In genomic region chr6:45293306-45293705, GRCh38 we compare ENCODE assay signal across 21 cellular contexts. TPM values are rescaled to one million over a fixed set of nuclear protein-coding genes. Genes with fewer than 3 reads are reported as not detected.
A peak's percentile ranks its signal among the peaks of the same experiment; 100 is the strongest.
DNase-seq lines count a peak whose midpoint lies in the region; ATAC-seq and TF ChIP-seq lines count a peak whose summit lies in the region.
"Had no signal": no experiment of that assay in that cellular context is flagged by ENCODE, and none has a peak within 500 bp of the region (broad histone marks: within the 10 kb centered on the region; RNA-seq: fewer than 3 reads in every experiment).

No MANE protein-coding gene starts in this region.

- peak; percentile 75 for DNase-seq in activated CD4-positive, alpha-beta T cell treated with anti-CD3 and anti-CD28 coated beads, Interleukin-2, amount 10 ng/mL, durations not matched to agents 24 days and 14 days
- DNase-seq in activated CD4-positive, alpha-beta T cell treated with anti-CD3 and anti-CD28 coated beads, Interleukin-2, amount 50 U/mL, for 4 hours: no peak
- DNase-seq in naive thymus-derived CD4-positive, alpha-beta T cell: peak in 6 of 9 donors; percentile 20 to 60 (median 40)
- DNase-seq in RPMI8226 (no peak), spleen (no peak), aorta (no peak)
- DNase-seq: activated gamma-delta T cell; BE2C; EL; NCI-H1417 treated with DMSO at 0.1 percent for 48 hours; NCI-H2171; NCI-H526; occipital lobe; SHP77; stimulated activated CD4-positive, alpha-beta T cell treated with anti-CD3 and anti-CD28 coated beads, Interleukin-4, amount 100 ng/mL, for 1 hour; upper lobe of left lung had no signal

- intact Hi-C loops in activated CD4-positive, alpha-beta T cell treated with anti-CD3 and anti-CD28 coated beads, Interleukin-2, amount 10 ng/mL, durations not matched to agents 24 days and 14 days (cut with micrococcal nuclease): loop anchor here (5.0 kb wide), 1 partner anchor 316 kb away; no protein-coding TSS in a partner anchor
- intact Hi-C loops in naive thymus-derived CD4-positive, alpha-beta T cell (cut with micrococcal nuclease): loop anchor here in 1 of 2 donors (1.0 to 10.0 kb wide), 5 partner anchors 17 to 719 kb away; partner anchors contain the start of gene SUPT3H
- intact Hi-C loops in spleen (cut with DNase I; ENCODE audit: low total_unique reads): no loop called here
- intact Hi-C loops in aorta (cut with DNase I): no loop called here

- H3K79me2 ChIP-seq in KMS-11 (ENCODE audit: insufficient read depth, low read depth): no peaks in the 10 kb centered on the region

- WGBS in spleen, 5 donors: 75 to 84% (median 79%) methylated on average over 3 of the region's 3 CpGs
- 90 to 97% methylated on average over 3 of the region's 3 CpGs for WGBS in aorta, 2 donors

- CTCF ChIA-PET in naive thymus-derived CD4-positive, alpha-beta T cell (lab: Charles Lee): interaction anchor here (0.6 kb wide), 1 partner anchor 266 kb away, joined by 3 read pairs; no protein-coding TSS in a partner anchor

- H3K9me3 Mint-ChIP-seq in activated CD4-positive, alpha-beta T cell treated with anti-CD3 and anti-CD28 coated beads, Interleukin-2, amount 10 ng/mL, durations not matched to agents 24 days and 14 days: peaks cover 13% of the 10 kb centered on the region
- no peaks in the 10 kb centered on the region for H3K9me3 Mint-ChIP-seq in activated T-helper 17 cell treated with anti-CD3 and anti-CD28 coated beads, Interleukin-2, amount 50 U/mL, for 72 hours
- H3K9me3 Mint-ChIP-seq in naive thymus-derived CD4-positive, alpha-beta T cell: peaks cover 0 to 19% (median 5%) of the 10 kb centered on the region in 11 donors

- no peak for TF ChIP-seq CTCF in KMS-11 (conservative IDR thresholded peaks at IDR 0.05; ENCODE audit: low read depth, low read length)
- TF ChIP-seq CTCF in spleen (IDR thresholded peaks at IDR 0.05 in 8 of 11, conservative IDR thresholded peaks at IDR 0.05 in 3 of 11): no peak

- H3K36me3 ChIP-seq in KMS-11 (ENCODE audit: insufficient read depth) (no peaks in the 10 kb centered on the region), spleen (no peaks in the 10 kb centered on the region), aorta (ENCODE audit: control insufficient read depth in 1 of 2, insufficient read depth in 2 of 2, low read length in 1 of 2) (no peaks in the 10 kb centered on the region)
- no peaks in the 10 kb centered on the region for H3K36me3 ChIP-seq in naive thymus-derived CD4-positive, alpha-beta T cell (ENCODE audit: control insufficient read depth in 2 of 3, insufficient read depth in 3 of 3, low read length in 3 of 3)
- H3K36me3 ChIP-seq: BE2C, upper lobe of left lung had no signal

- TF ChIP-seq POLR2A in spleen (IDR thresholded peaks at IDR 0.05): no peak

- POLR2A ChIA-PET in naive thymus-derived CD4-positive, alpha-beta T cell (lab: Charles Lee): no interaction called here

- peak overlapping the region; percentile 63 for H3K4me3 Mint-ChIP-seq in activated CD4-positive, alpha-beta T cell treated with anti-CD3 and anti-CD28 coated beads, Interleukin-2, amount 10 ng/mL, durations not matched to agents 24 days and 14 days
- peak overlapping the region; percentile 52 for H3K4me3 Mint-ChIP-seq in activated T-helper 17 cell treated with anti-CD3 and anti-CD28 coated beads, Interleukin-2, amount 50 U/mL, for 72 hours
- peak overlapping the region; percentile 1 to 61 (median 48) for H3K4me3 Mint-ChIP-seq in naive thymus-derived CD4-positive, alpha-beta T cell

- H3K27ac Mint-ChIP-seq in activated CD4-positive, alpha-beta T cell treated with anti-CD3 and anti-CD28 coated beads, Interleukin-2, amount 10 ng/mL, durations not matched to agents 24 days and 14 days: peak overlapping the region; percentile 64
- H3K27ac Mint-ChIP-seq in activated T-helper 17 cell treated with anti-CD3 and anti-CD28 coated beads, Interleukin-2, amount 50 U/mL, for 72 hours: peak overlapping the region; percentile 65
- H3K27ac Mint-ChIP-seq in naive thymus-derived CD4-positive, alpha-beta T cell: peak overlapping the region; percentile 31 to 69 (median 48)

- no peaks in the 10 kb centered on the region for H3K9me3 ChIP-seq in naive thymus-derived CD4-positive, alpha-beta T cell (ENCODE audit: control insufficient read depth in 2 of 3, low read length in 3 of 3)
- peaks cover 0 to 11% (median 0%) of the 10 kb centered on the region in 8 donors for H3K9me3 ChIP-seq in spleen
- H3K9me3 ChIP-seq in aorta (ENCODE audit: control insufficient read depth, low read length): no peaks in the 10 kb centered on the region
- H3K9me3 ChIP-seq: BE2C, upper lobe of left lung had no signal

- H3K27me3 ChIP-seq in KMS-11 (ENCODE audit: insufficient read depth, low read depth) (no peaks in the 10 kb centered on the region), spleen (replicated peaks in 1 of 7) (no peaks in the 10 kb centered on the region), aorta (ENCODE audit: control insufficient read depth in 1 of 2, insufficient read depth in 2 of 2, low read length in 1 of 2) (no peaks in the 10 kb centered on the region)
- no peaks in the 10 kb centered on the region for H3K27me3 ChIP-seq in naive thymus-derived CD4-positive, alpha-beta T cell (ENCODE audit: control insufficient read depth in 2 of 2, insufficient read depth in 2 of 2, low read length in 2 of 2)
- H3K27me3 ChIP-seq: upper lobe of left lung had no signal

- H3K36me3 Mint-ChIP-seq in activated CD4-positive, alpha-beta T cell treated with anti-CD3 and anti-CD28 coated beads, Interleukin-2, amount 10 ng/mL, durations not matched to agents 24 days and 14 days (ENCODE audit: low read depth): peaks cover 26% of the 10 kb centered on the region
- H3K36me3 Mint-ChIP-seq in activated T-helper 17 cell treated with anti-CD3 and anti-CD28 coated beads, Interleukin-2, amount 50 U/mL, for 72 hours (ENCODE audit: low read depth): no peaks in the 10 kb centered on the region
- peaks cover 0 to 39% (median 4%) of the 10 kb centered on the region in 5 donors for H3K36me3 Mint-ChIP-seq in naive thymus-derived CD4-positive, alpha-beta T cell

- H3K27ac ChIP-seq in KMS-11 (peak overlapping the region; percentile 21; the same call in 1 of the 2 replicates), spleen (no peak overlapping the region), aorta (ENCODE audit: low read depth in 1 of 2, low read length in 2 of 2) (no peak overlapping the region)
- no peak overlapping the region for H3K27ac ChIP-seq in naive thymus-derived CD4-positive, alpha-beta T cell (ENCODE audit: low read depth, low read length)
- H3K27ac ChIP-seq: upper lobe of left lung had no signal

- H3K4me3 ChIP-seq in KMS-11 (IDR thresholded peaks at IDR 0.05; ENCODE audit: insufficient read depth, low read depth, low read length): no peak overlapping the region
- no peak overlapping the region for H3K4me3 ChIP-seq in naive thymus-derived CD4-positive, alpha-beta T cell (ENCODE audit: low read length)
- no peak overlapping the region for H3K4me3 ChIP-seq in spleen
- no peak overlapping the region for H3K4me3 ChIP-seq in aorta (ENCODE audit: low read length in 2 of 2)
- H3K4me3 ChIP-seq: smooth muscle cell, upper lobe of left lung had no signal

- H3K9ac ChIP-seq in KMS-11: no peak overlapping the region

- no peaks in the 10 kb centered on the region for H3K27me3 Mint-ChIP-seq in activated CD4-positive, alpha-beta T cell treated with anti-CD3 and anti-CD28 coated beads, Interleukin-2, amount 10 ng/mL, durations not matched to agents 24 days and 14 days
- H3K27me3 Mint-ChIP-seq in activated T-helper 17 cell treated with anti-CD3 and anti-CD28 coated beads, Interleukin-2, amount 50 U/mL, for 72 hours: no peaks in the 10 kb centered on the region
- no peaks in the 10 kb centered on the region for H3K27me3 Mint-ChIP-seq in naive thymus-derived CD4-positive, alpha-beta T cell

- H3K4me1 ChIP-seq in KMS-11 (ENCODE audit: low read depth, poor library complexity, severe bottlenecking) (peaks cover 42% of the 10 kb centered on the region), spleen (peaks cover 0 to 9% (median 0%) of the 10 kb centered on the region in 6 donors), aorta (ENCODE audit: control insufficient read depth in 1 of 2, insufficient read depth in 2 of 2, low read length in 2 of 2) (no peaks in the 10 kb centered on the region)
- peaks cover 0 to 14% of the 10 kb centered on the region in 2 donors for H3K4me1 ChIP-seq in naive thymus-derived CD4-positive, alpha-beta T cell (ENCODE audit: control insufficient read depth in 2 of 2, insufficient read depth in 2 of 2, low read length in 2 of 2)
- H3K4me1 ChIP-seq: BE2C, upper lobe of left lung had no signal

- H2AFZ ChIP-seq in KMS-11 (ENCODE audit: low read depth): no peak overlapping the region

- no peaks in the 10 kb centered on the region for H4K20me1 ChIP-seq in KMS-11 (ENCODE audit: insufficient read depth)

- peak overlapping the region; percentile 91 for H3K4me2 ChIP-seq in KMS-11
- H3K4me2 ChIP-seq: smooth muscle cell had no signal

- peak; percentile 9 for ATAC-seq in activated T-helper 17 cell treated with anti-CD3 and anti-CD28 coated beads, Interleukin-2, amount 50 U/mL, for 72 hours (replicated peaks)
- ATAC-seq in naive thymus-derived CD4-positive, alpha-beta T cell: no peak
- no peak for ATAC-seq in aorta (ENCODE audit: low FRiP score)
- ATAC-seq: HepG2 had no signal

- peaks cover 30% of the 10 kb centered on the region for H3K4me1 Mint-ChIP-seq in activated CD4-positive, alpha-beta T cell treated with anti-CD3 and anti-CD28 coated beads, Interleukin-2, amount 10 ng/mL, durations not matched to agents 24 days and 14 days
- H3K4me1 Mint-ChIP-seq in activated T-helper 17 cell treated with anti-CD3 and anti-CD28 coated beads, Interleukin-2, amount 50 U/mL, for 72 hours: peaks cover 26% of the 10 kb centered on the region
- H3K4me1 Mint-ChIP-seq in naive thymus-derived CD4-positive, alpha-beta T cell: peaks cover 23 to 63% (median 48%) of the 10 kb centered on the region in 7 donors

RNA-seq across cellular contexts. Expression of gene RUNX2, which starts 34.8 kb away (rescaled TPM):
- total RNA-seq in activated CD4-positive, alpha-beta T cell treated with anti-CD3 and anti-CD28 coated beads, Interleukin-2, amount 10 ng/mL, durations not matched to agents 24 days and 14 days: 17.1 and 18.3 TPM in 2 replicates
- 10 to 100 TPM; 30.8 to 33.7 TPM for total RNA-seq in activated T-helper 17 cell treated with anti-CD3 and anti-CD28 coated beads, Interleukin-2, amount 50 U/mL, for 72 hours
- total RNA-seq in naive thymus-derived CD4-positive, alpha-beta T cell: 10 to 100 TPM; 12.8 to 17.9 (median 14.0) TPM
- polyA plus RNA-seq in naive thymus-derived CD4-positive, alpha-beta T cell: 1 to 10 TPM; 2.3 to 4.7 TPM
- 1 to 10 TPM; 5.8 to 9.4 (median 7.0) TPM for total RNA-seq in spleen
- polyA plus RNA-seq in spleen: 1 to 10 TPM in 2 of 3 donors, under 1 TPM in 1; 0.86 to 1.8 (median 1.6) TPM
- total RNA-seq in aorta: 1 to 10 TPM; 2.3 to 5.4 TPM
- polyA plus RNA-seq in aorta: 1 to 10 TPM; 1.0 to 1.5 TPM
- total RNA-seq: HepG2, lung microvascular endothelial cell had no signal
- polyA plus RNA-seq: HepG2 had no signal

Comparison
In these comparisons a context has a peak if more than half of its experiments do, and no peak if none do; other contexts are left out.
1. DNase-seq: peak in activated CD4-positive, alpha-beta T cell treated with anti-CD3 and anti-CD28 coated beads, Interleukin-2, amount 10 ng/mL, durations not matched to agents 24 days and 14 days (single experiment) and naive thymus-derived CD4-positive, alpha-beta T cell (6 of 9); none in activated CD4-positive, alpha-beta T cell treated with anti-CD3 and anti-CD28 coated beads, Interleukin-2, amount 50 U/mL, for 4 hours (0 of 2), RPMI8226 (single experiment), spleen (single experiment) and aorta (0 of 2).
2. Peak in every context shown above with its lines, with median percentiles within 50 percentile points of each other: H3K27ac Mint-ChIP-seq and H3K4me3 Mint-ChIP-seq.